In genomic region chr6:41941280-41942044, GRCh38 we compare ENCODE assay signal across 8 cellular contexts. TPM values are rescaled to one million over a fixed set of nuclear protein-coding genes. Genes with fewer than 3 reads are reported as not detected.
DNase-seq lines count a peak whose midpoint lies in the region; ATAC-seq, FAIRE-seq and TF ChIP-seq lines count a peak whose summit lies in the region.

Gene CCND3 (minus strand): TSS chr6:41941808. CDS start chr6:41941649, 159 bp downstream.

- POLR2A ChIA-PET in AG04449 (lab: Yijun Ruan, JAX): interaction anchor here (0.6 to 1.1 kb wide), 2 partner anchors 9 to 154 kb away, joined by 3 to 5 read pairs; partner anchors contain the start of gene TOMM6

- peak within 1 kb of the TSS; percentile 96 for H3K4me3 ChIP-seq in AG04449 (ENCODE audit: low read depth, low read length)
- peak within 1 kb of the TSS; percentile 78 for H3K4me3 ChIP-seq in WI38 (ENCODE audit: low read depth, low read length)
- H3K4me3 ChIP-seq in bronchial epithelial cell (ENCODE audit: low read depth, low read length): peak within 1 kb of the TSS; percentile 87

- CTCF ChIA-PET in AG04449 (lab: Yijun Ruan, JAX): interaction anchor here (0.6 to 15.2 kb wide), 6 partner anchors 9 to 155 kb away, joined by 3 to 341 read pairs (median 50); partner anchors contain the start of genes BYSL, MED20 and TOMM6

- H3K27me3 ChIP-seq in bronchial epithelial cell (ENCODE audit: control insufficient read depth, insufficient read depth, low read length): no peaks in the 10 kb centered on the region

- ATAC-seq in GM18868 (IDR thresholded peaks at IDR 0.05; ENCODE audit: unreplicated experiment) (peak; percentile 91), HG03103 (IDR thresholded peaks at IDR 0.05; ENCODE audit: low read depth, unreplicated experiment) (peak; percentile 82)

- TF ChIP-seq CTCF in AG04449 (IDR thresholded peaks at IDR 0.05; ENCODE audit: insufficient read depth, low read length, missing control alignments) (no peak), WI38 (IDR thresholded peaks at IDR 0.05; ENCODE audit: low read depth, low read length) (no peak), bronchial epithelial cell (IDR thresholded peaks at IDR 0.05; ENCODE audit: insufficient read depth, low read length, severe bottlenecking) (no peak)

- DNase-seq in AG04449 (ENCODE audit: low read depth, low spot score) (no peak), NCI-H2196 treated with DMSO at 0.1 percent for 48 hours (lab: John Stamatoyannopoulos, UW; ENCODE audit: unreplicated experiment) (peak; percentile 89), bronchial epithelial cell (ENCODE audit: low read depth) (peak; percentile 74), islet precursor cell (peak; percentile 92)
- DNase-seq in stimulated activated CD4-positive, alpha-beta T cell treated with anti-CD3 and anti-CD28 coated beads, Interleukin-12 subunit alpha, Interleukin-12 subunit beta, amount 100 ng/mL, for 48 hours (ENCODE audit: low read depth in 2 of 3, low spot score in 1 of 3): peak; percentile 78 to 93 (median 84)

- peaks cover 9% of the 10 kb centered on the region for H3K36me3 ChIP-seq in bronchial epithelial cell (ENCODE audit: control insufficient read depth, insufficient read depth, low read length)

- FAIRE-seq in bronchial epithelial cell (lab: Jason Lieb, UNC): no peak

RNA-seq across cellular contexts. Expression of gene CCND3, which starts in this region (rescaled TPM):
- total RNA-seq in bronchial epithelial cell: 9.7 and 11.8 TPM in 2 replicates
